In genomic region chr5:125409101-125409495, GRCh38 we compare ENCODE assay signal across 8 cellular contexts.
A peak's percentile ranks its signal among the peaks of the same experiment; 100 is the strongest.
DNase-seq lines count a peak whose midpoint lies in the region; ATAC-seq and TF ChIP-seq lines count a peak whose summit lies in the region.

No MANE protein-coding gene starts in this region.

- H3K27me3 Mint-ChIP-seq in Calu3 (ENCODE audit: unreplicated experiment): no peaks in the 10 kb centered on the region
- H3K27me3 Mint-ChIP-seq in nephron progenitor cell (ENCODE audit: low read depth, poor library complexity): peaks cover 2% of the 10 kb centered on the region
- H3K27me3 Mint-ChIP-seq in T-cell: no peaks in the 10 kb centered on the region

- no peak for ATAC-seq in T-cell (replicated peaks in 1 of 4)

- H3K4me3 Mint-ChIP-seq in Calu3 (ENCODE audit: low read depth, unreplicated experiment) (peak overlapping the region; percentile 54), nephron progenitor cell (peak overlapping the region; percentile 73), T-cell (no peak overlapping the region)

- intact Hi-C loops in Calu3 (cut with micrococcal nuclease; ENCODE audit: unreplicated experiment): loop anchor here (1.0 to 10.0 kb wide), 5 partner anchors 76 to 1734 kb away; no protein-coding TSS in a partner anchor

- H3K9me3 Mint-ChIP-seq in Calu3 (ENCODE audit: low read depth, unreplicated experiment): no peaks in the 10 kb centered on the region
- peaks cover 23% of the 10 kb centered on the region for H3K9me3 Mint-ChIP-seq in nephron progenitor cell
- H3K9me3 Mint-ChIP-seq in T-cell: peaks cover 0 to 7% (median 3%) of the 10 kb centered on the region in 3 donors

- DNase-seq in Calu3 (no peak), NCI-H460 (ENCODE audit: extremely low read depth, low read depth) (peak; percentile 76), dermis microvascular lymphatic vessel endothelial cell (ENCODE audit: low read depth in 2 of 2) (peak; percentile 64 to 75), nephron progenitor cell (no peak), T-cell (no peak), DMS79 (lab: John Stamatoyannopoulos, UW) (no peak), superior temporal gyrus (ENCODE audit: extremely low spot score) (no peak)
- no peak for DNase-seq in stimulated activated CD4-positive, alpha-beta T cell treated with anti-CD3 and anti-CD28 coated beads, Interleukin-15, amount 100 ng/mL, for 24 hours

- H3K36me3 Mint-ChIP-seq in Calu3 (ENCODE audit: insufficient read depth, unreplicated experiment): peaks cover 34% of the 10 kb centered on the region
- H3K36me3 Mint-ChIP-seq in nephron progenitor cell (ENCODE audit: low read depth): peaks cover 23% of the 10 kb centered on the region
- H3K36me3 Mint-ChIP-seq in T-cell: no peaks in the 10 kb centered on the region

- CTCF ChIA-PET in Calu3 (lab: Charles Lee): interaction anchor here (0.9 to 2.1 kb wide), 6 partner anchors 14 to 1739 kb away, joined by 3 to 11 read pairs (median 4); no protein-coding TSS in a partner anchor
- CTCF ChIA-PET in T-cell (lab: Charles Lee): no interaction called here

- POLR2A ChIA-PET in T-cell (lab: Charles Lee): no interaction called here

- H3K27ac Mint-ChIP-seq in Calu3 (ENCODE audit: unreplicated experiment): peak overlapping the region; percentile 96
- peak overlapping the region; percentile 98 for H3K27ac Mint-ChIP-seq in nephron progenitor cell
- no peak overlapping the region for H3K27ac Mint-ChIP-seq in T-cell

- TF ChIP-seq CTCF in Calu3 (IDR thresholded peaks at IDR 0.05; ENCODE audit: unreplicated experiment) (no peak), nephron progenitor cell (IDR thresholded peaks at IDR 0.05) (no peak)

- BruUV-seq in Calu3 (replicated peaks; lab: Mats Ljungman, UMichigan): no TSS peak

- H3K4me1 Mint-ChIP-seq in Calu3 (ENCODE audit: low read depth, unreplicated experiment) (peaks cover 53% of the 10 kb centered on the region), nephron progenitor cell (peaks cover 71% of the 10 kb centered on the region), T-cell (peaks cover 0 to 5% (median 0%) of the 10 kb centered on the region in 3 donors)

Comparison
In these comparisons a context has a peak if more than half of its experiments do, and no peak if none do; other contexts are left out.
1. DNase-seq: peak in NCI-H460 (single experiment) and dermis microvascular lymphatic vessel endothelial cell (2 of 2); none in Calu3 (single experiment), nephron progenitor cell (single experiment), T-cell (0 of 34), stimulated activated CD4-positive, alpha-beta T cell treated with anti-CD3 and anti-CD28 coated beads, Interleukin-15, amount 100 ng/mL, for 24 hours (single experiment), DMS79 (single experiment) and superior temporal gyrus (single experiment).
2. H3K27ac Mint-ChIP-seq: peak in Calu3 (single experiment) and nephron progenitor cell (single experiment); none in T-cell (0 of 2).
3. H3K4me3 Mint-ChIP-seq: peak in Calu3 (single experiment) and nephron progenitor cell (single experiment); none in T-cell (0 of 3).